ENCODE assay signal across 22 cellular contexts in genomic region chr6:93182933-93183479, GRCh38.
"Had no signal": no experiment of that assay in that cellular context is flagged by ENCODE, and none has a peak within 500 bp of the region (broad histone marks: within the 10 kb centered on the region; RNA-seq: fewer than 3 reads in every experiment).

No MANE protein-coding gene starts in this region.

- H3K27ac Mint-ChIP-seq: endodermal cell; naive thymus-derived CD4-positive, alpha-beta T cell; nephron progenitor cell; stimulated activated effector memory CD8-positive, alpha-beta T cell treated with anti-CD3 and anti-CD28 coated beads, Interleukin-12 subunit alpha, Interleukin-12 subunit beta, amount 100 ng/mL, for 72 hours; type B pancreatic cell had no signal

- H3K27me3 Mint-ChIP-seq: naive thymus-derived CD4-positive, alpha-beta T cell; type B pancreatic cell had no signal

- H3K4me3 Mint-ChIP-seq: endodermal cell; naive thymus-derived CD4-positive, alpha-beta T cell; nephron progenitor cell; stimulated activated effector memory CD8-positive, alpha-beta T cell treated with anti-CD3 and anti-CD28 coated beads, Interleukin-12 subunit alpha, Interleukin-12 subunit beta, amount 100 ng/mL, for 72 hours; type B pancreatic cell had no signal

- H3K27ac ChIP-seq: coronary artery, foreskin keratinocyte, neutrophil, sigmoid colon, skin epidermis, suprapubic skin, thyroid gland had no signal

- H3K36me3 ChIP-seq: neutrophil, sigmoid colon, suprapubic skin, thyroid gland had no signal

- H3K36me3 Mint-ChIP-seq: naive thymus-derived CD4-positive, alpha-beta T cell; stimulated activated effector memory CD8-positive, alpha-beta T cell treated with anti-CD3 and anti-CD28 coated beads, Interleukin-12 subunit alpha, Interleukin-12 subunit beta, amount 100 ng/mL, for 72 hours; type B pancreatic cell had no signal

- ATAC-seq: foreskin keratinocyte; left colon; naive thymus-derived CD4-positive, alpha-beta T cell; stimulated activated effector memory CD8-positive, alpha-beta T cell treated with anti-CD3 and anti-CD28 coated beads, Interleukin-12 subunit alpha, Interleukin-12 subunit beta, amount 100 ng/mL, for 72 hours; stimulated activated naive CD8-positive, alpha-beta T cell treated with anti-CD3 and anti-CD28 coated beads, Interleukin-15, Interleukin-2, amounts not matched to agents 100 U/mL and 50 U/mL, for 24 hours had no signal

- DNase-seq: effector CD4-positive, alpha-beta T cell; erythroblast; foreskin keratinocyte; left colon; mammary epithelial cell; naive thymus-derived CD4-positive, alpha-beta T cell; nephron progenitor cell; posterior cingulate gyrus; sigmoid colon; stimulated activated CD4-positive, alpha-beta T cell treated with anti-CD3 and anti-CD28 coated beads, Interleukin-4, amount 100 ng/mL, for 1 hour; stimulated activated CD8-positive, alpha-beta memory T cell treated with anti-CD3 and anti-CD28 coated beads, Interleukin-4, amount 100 ng/mL, for 48 hours; stimulated activated naive CD8-positive, alpha-beta T cell treated with anti-CD3 and anti-CD28 coated beads, Interleukin-15, Interleukin-2, amounts not matched to agents 100 U/mL and 50 U/mL, for 24 hours; thyroid gland had no signal

- H3K4me1 ChIP-seq: foreskin keratinocyte, sigmoid colon, suprapubic skin, thyroid gland had no signal

- H3K9me3 ChIP-seq: neutrophil, sigmoid colon, suprapubic skin, thyroid gland had no signal

- H3K9me3 Mint-ChIP-seq: nephron progenitor cell, type B pancreatic cell had no signal

- H3K4me3 ChIP-seq: coronary artery, sigmoid colon, skin epidermis, suprapubic skin, thyroid gland had no signal

- FAIRE-seq: endothelial cell of umbilical vein, urothelium cell line had no signal

- H3K4me1 Mint-ChIP-seq: naive thymus-derived CD4-positive, alpha-beta T cell; stimulated activated effector memory CD8-positive, alpha-beta T cell treated with anti-CD3 and anti-CD28 coated beads, Interleukin-12 subunit alpha, Interleukin-12 subunit beta, amount 100 ng/mL, for 72 hours had no signal

- H3K27me3 ChIP-seq: foreskin keratinocyte, neutrophil, sigmoid colon, suprapubic skin, thyroid gland had no signal
